ENCODE assay signal across 9 cellular contexts in genomic region chr20:33106058-33106620, GRCh38. TPM values are rescaled to one million over a fixed set of nuclear protein-coding genes. Genes with fewer than 3 reads are reported as not detected.
"Had no signal": no experiment of that assay in that cellular context is flagged by ENCODE, and none has a peak within 500 bp of the region (broad histone marks: within the 10 kb centered on the region; RNA-seq: fewer than 3 reads in every experiment).

No MANE protein-coding gene starts in this region.

RNA-seq across cellular contexts. Expression of gene BPIFB4, which starts 26.7 kb away (rescaled TPM):
- total RNA-seq: activated CD4-positive, alpha-beta memory T cell treated with anti-CD3 and anti-CD28 coated beads, Interleukin-2, amount 10 ng/mL, durations not matched to agents 7 days and 5 days; activated CD8-positive, alpha-beta memory T cell treated with anti-CD3 and anti-CD28 coated beads, Interleukin-2, amount 10 ng/mL, durations not matched to agents 7 days and 5 days; activated naive CD8-positive, alpha-beta T cell treated with anti-CD3 and anti-CD28 coated beads for 36 hours; dermis microvascular lymphatic vessel endothelial cell; glomerular endothelial cell; left cardiac atrium; mucosa of descending colon; osteocyte; urinary bladder had no signal

RNA-seq across cellular contexts. Expression of gene BPIFB3, which starts 52.4 kb away (rescaled TPM):
- total RNA-seq: activated CD4-positive, alpha-beta memory T cell treated with anti-CD3 and anti-CD28 coated beads, Interleukin-2, amount 10 ng/mL, durations not matched to agents 7 days and 5 days; activated CD8-positive, alpha-beta memory T cell treated with anti-CD3 and anti-CD28 coated beads, Interleukin-2, amount 10 ng/mL, durations not matched to agents 7 days and 5 days; activated naive CD8-positive, alpha-beta T cell treated with anti-CD3 and anti-CD28 coated beads for 36 hours; dermis microvascular lymphatic vessel endothelial cell; glomerular endothelial cell; left cardiac atrium; mucosa of descending colon; osteocyte; urinary bladder had no signal
- polyA plus RNA-seq: urinary bladder had no signal
